In genomic region chr18:36590621-36591580, GRCh38 we compare ENCODE assay signal across 15 cellular contexts.
DNase-seq lines count a peak whose midpoint lies in the region; ATAC-seq, FAIRE-seq and TF ChIP-seq lines count a peak whose summit lies in the region.
"Had no signal": no experiment of that assay in that cellular context is flagged by ENCODE, and none has a peak within 500 bp of the region (broad histone marks: within the 10 kb centered on the region; RNA-seq: fewer than 3 reads in every experiment).

No MANE protein-coding gene starts in this region.

- in situ Hi-C loops in KBM-7 (cut with MboI; ENCODE audit: low pct_unique_long_range_greater_than_20kb, low sequenced_read_pairs), result no loop called here

- no peak for TF ChIP-seq CTCF in WTC11 (IDR thresholded peaks at IDR 0.05)
- no peak for TF ChIP-seq CTCF in bronchial epithelial cell (IDR thresholded peaks at IDR 0.05; ENCODE audit: insufficient read depth, low read length, severe bottlenecking)
- TF ChIP-seq CTCF in keratinocyte (optimal IDR thresholded peaks at IDR 0.05 in 1 of 3, IDR thresholded peaks at IDR 0.05 in 1 of 3, conservative IDR thresholded peaks at IDR 0.05 in 1 of 3; ENCODE audit: extremely low read depth in 1 of 3, insufficient read depth in 2 of 3, low read length in 3 of 3), result no peak
- no peak for TF ChIP-seq CTCF in omental fat pad (IDR thresholded peaks at IDR 0.05)

- no peaks in the 10 kb centered on the region for H3K9me1 ChIP-seq in keratinocyte (ENCODE audit: control insufficient read depth, extremely low read depth, insufficient read depth, low read length)

- dilution Hi-C loops in keratinocyte (cut with MboI; ENCODE audit: extremely low pct_ligation_motif_present, low sequenced_read_pairs), result no loop called here

- no peaks in the 10 kb centered on the region for H3K79me2 ChIP-seq in keratinocyte (ENCODE audit: control insufficient read depth, insufficient read depth, low read length)

- no peaks in the 10 kb centered on the region for H3K36me3 Mint-ChIP-seq in WTC11
- H3K36me3 Mint-ChIP-seq: CD4-positive, CD25-positive, alpha-beta regulatory T cell had no signal

- ATAC-seq in WTC11, result peak; percentile 19; the same call in 1 of the 2 replicates
- no peak for ATAC-seq in omental fat pad (ENCODE audit: low FRiP score)

- H3K4me1 Mint-ChIP-seq in WTC11, result peaks cover 11% of the 10 kb centered on the region
- H3K4me1 Mint-ChIP-seq: CD4-positive, CD25-positive, alpha-beta regulatory T cell had no signal

- no peak overlapping the region for H3K4me3 Mint-ChIP-seq in WTC11
- H3K4me3 Mint-ChIP-seq: CD4-positive, CD25-positive, alpha-beta regulatory T cell had no signal

- H3K9me3 ChIP-seq in keratinocyte (ENCODE audit: control insufficient read depth, low read depth, low read length), result no peaks in the 10 kb centered on the region

- no peaks in the 10 kb centered on the region for H4K20me1 ChIP-seq in keratinocyte (ENCODE audit: control insufficient read depth, extremely low read depth, insufficient read depth, low read length)

- H3K4me1 ChIP-seq in keratinocyte (ENCODE audit: control insufficient read depth, extremely low read depth, insufficient read depth, low read length), result peaks cover 53% of the 10 kb centered on the region

- POLR2A ChIA-PET in WTC11 (lab: Charles Lee), result no interaction called here

- no peaks in the 10 kb centered on the region for H3K27me3 ChIP-seq in bronchial epithelial cell (ENCODE audit: control insufficient read depth, insufficient read depth, low read length)
- no peaks in the 10 kb centered on the region for H3K27me3 ChIP-seq in keratinocyte (ENCODE audit: control insufficient read depth, extremely low read depth, insufficient read depth, low read length)

- FAIRE-seq in bronchial epithelial cell (lab: Jason Lieb, UNC), result no peak
- FAIRE-seq in keratinocyte (lab: Jason Lieb, UNC), result peak; percentile 95
- FAIRE-seq: GM19239 had no signal

- peak overlapping the region; percentile 89 for H3K27ac ChIP-seq in keratinocyte (ENCODE audit: control insufficient read depth, insufficient read depth, low read length)

- peak overlapping the region; percentile 54 for H2AFZ ChIP-seq in keratinocyte (ENCODE audit: control insufficient read depth, low read length)

- H3K36me3 ChIP-seq in bronchial epithelial cell (ENCODE audit: control insufficient read depth, insufficient read depth, low read length), result peaks cover 1% of the 10 kb centered on the region
- H3K36me3 ChIP-seq in keratinocyte (ENCODE audit: control insufficient read depth in 2 of 2, extremely low read depth in 1 of 2, insufficient read depth in 2 of 2, low read length in 2 of 2), result no peaks in the 10 kb centered on the region

- no peaks in the 10 kb centered on the region for H3K9me3 Mint-ChIP-seq in WTC11
- H3K9me3 Mint-ChIP-seq: CD4-positive, CD25-positive, alpha-beta regulatory T cell had no signal

- DNase-seq in WTC11 (ENCODE audit: low spot score), result no peak
- peak; percentile 68 for DNase-seq in bronchial epithelial cell (ENCODE audit: low read depth)
- no peak for DNase-seq in keratinocyte (ENCODE audit: low read depth, low spot score)
- DNase-seq in DMS 273 (lab: John Stamatoyannopoulos, UW; ENCODE audit: unreplicated experiment), result no peak
- DNase-seq in KBM-7, result no peak
- no peak for DNase-seq in CD1c-positive myeloid dendritic cell (ENCODE audit: extremely low spot score)
- DNase-seq in omental fat pad (ENCODE audit: low spot score), result no peak
- DNase-seq: CD4-positive, CD25-positive, alpha-beta regulatory T cell; DMS53; H7; NCI-H187; NCI-H69; NK-92 treated with Interleukin-12 subunit alpha and Interleukin-12 subunit beta, amount 100 ng/mL, for 24 hours; SIG-M5 had no signal

- CTCF ChIA-PET in WTC11 (lab: Charles Lee), result no interaction called here

- peaks cover 3% of the 10 kb centered on the region; the same call in 1 of the 2 replicates for H3K27me3 Mint-ChIP-seq in WTC11 (ENCODE audit: low read depth)
- H3K27me3 Mint-ChIP-seq: CD4-positive, CD25-positive, alpha-beta regulatory T cell had no signal

- H3K4me2 ChIP-seq in keratinocyte (ENCODE audit: control insufficient read depth, extremely low read depth, insufficient read depth, low read depth, low read length), result peak overlapping the region; percentile 55

- H3K27ac Mint-ChIP-seq in WTC11, result no peak overlapping the region
- H3K27ac Mint-ChIP-seq: CD4-positive, CD25-positive, alpha-beta regulatory T cell had no signal

- H3K4me3 ChIP-seq in bronchial epithelial cell (ENCODE audit: low read depth, low read length) (no peak overlapping the region), keratinocyte (ENCODE audit: control insufficient read depth in 2 of 3, extremely low read depth in 1 of 3, insufficient read depth in 2 of 3, low read depth in 1 of 3, low read length in 3 of 3) (peak overlapping the region; percentile 0 to 48 (median 33))

- H3K9ac ChIP-seq in keratinocyte (ENCODE audit: control insufficient read depth, extremely low read depth, insufficient read depth, low read length), result peak overlapping the region; percentile 76

TF ChIP-seq in WTC11, 78 proteins besides CTCF, POLR2A, EP300 and RAD21:
- TF ChIP-seq CREM (CRISPR knock-in tag; IDR thresholded peaks at IDR 0.05) (no peak), ZNF138 (CRISPR knock-in tag; conservative IDR thresholded peaks at IDR 0.05) (no peak), NFATC4 (CRISPR knock-in tag; IDR thresholded peaks at IDR 0.05) (no peak), ZNF281 (CRISPR knock-in tag; IDR thresholded peaks at IDR 0.05) (no peak), NR2C2 (CRISPR knock-in tag; IDR thresholded peaks at IDR 0.05) (no peak), KAT7 (CRISPR knock-in tag; IDR thresholded peaks at IDR 0.05; ENCODE audit: borderline replicate concordance) (no peak), ZNF317 (CRISPR knock-in tag; IDR thresholded peaks at IDR 0.05; ENCODE audit: borderline replicate concordance, low read depth) (no peak), CBFB (CRISPR knock-in tag; IDR thresholded peaks at IDR 0.05; ENCODE audit: low read depth) (no peak), ERG (CRISPR knock-in tag; IDR thresholded peaks at IDR 0.05) (no peak)
